ENCODE assay signal across 16 cellular contexts in the genomic region with DNA sequence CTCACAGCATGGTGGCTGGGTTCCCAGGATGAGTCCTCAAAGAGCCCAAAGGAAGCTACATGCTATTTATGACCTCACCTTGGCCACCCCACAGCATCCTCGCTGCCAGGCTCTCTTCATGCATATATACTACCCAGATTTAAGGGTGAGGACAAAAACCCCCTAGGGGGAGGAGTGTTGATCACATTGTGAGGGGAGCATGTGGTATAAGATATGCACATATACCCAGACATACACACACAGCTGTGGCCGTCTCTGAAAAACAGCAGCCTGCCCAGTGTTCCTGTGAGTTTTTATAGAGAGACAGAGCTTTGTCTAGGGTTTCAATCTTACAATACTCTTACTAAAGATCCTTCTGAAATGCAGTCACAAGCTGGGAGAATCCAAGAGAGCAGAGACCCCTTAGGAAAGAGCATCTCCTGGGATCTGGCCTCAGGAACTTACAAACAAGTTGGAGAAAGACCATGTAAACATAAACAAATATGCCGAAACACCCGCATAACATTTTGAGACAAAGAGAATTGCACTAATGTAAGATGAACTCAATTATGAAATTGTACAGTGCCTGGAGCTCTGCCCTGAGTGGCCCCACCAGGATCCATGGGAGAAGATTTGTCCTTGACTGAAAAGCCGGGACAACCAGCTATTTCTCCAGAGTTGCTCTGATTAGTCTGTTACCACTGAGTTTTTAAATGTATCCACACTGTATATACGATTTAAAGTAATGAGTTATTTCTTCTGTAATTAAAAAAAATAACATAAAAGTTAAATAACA.
DNase-seq lines count a peak whose midpoint lies in the region; FAIRE-seq and TF ChIP-seq lines count a peak whose summit lies in the region.
"Had no signal": no experiment of that assay in that cellular context is flagged by ENCODE, and none has a peak within 500 bp of the region (broad histone marks: within the 10 kb centered on the region; RNA-seq: fewer than 3 reads in every experiment).

No MANE protein-coding gene starts in this region.

- H3K27ac ChIP-seq in BLaER1 treated with 17β-estradiol and CSF1 and Interleukin-3, amounts not matched to agents 10 nM and 100 nM, result peak overlapping the region in 4 of 11 experiments; percentile 59 to 94 (median 66); a peak in 5 of 22 replicates
- H3K27ac ChIP-seq in SJCRH30 (peak overlapping the region; percentile 58), hepatocyte (peak overlapping the region; percentile 28), spleen (no peak overlapping the region)
- H3K27ac ChIP-seq: SJSA1 had no signal

- TF ChIP-seq CTCF in hepatocyte (IDR thresholded peaks at IDR 0.05; ENCODE audit: poor library complexity) (no peak), spleen (IDR thresholded peaks at IDR 0.05 in 8 of 11, conservative IDR thresholded peaks at IDR 0.05 in 3 of 11) (no peak)

- H3K9me2 ChIP-seq in hepatocyte (replicated peaks; ENCODE audit: insufficient read depth), result no peaks in the 10 kb centered on the region

- no peaks in the 10 kb centered on the region for H3K36me3 ChIP-seq in BLaER1 treated with 17β-estradiol and CSF1 and Interleukin-3, amounts not matched to agents 10 nM and 100 nM
- H3K36me3 ChIP-seq in SJCRH30 (no peaks in the 10 kb centered on the region), hepatocyte (replicated peaks; ENCODE audit: insufficient read depth, low read depth) (no peaks in the 10 kb centered on the region), spleen (no peaks in the 10 kb centered on the region)
- H3K36me3 ChIP-seq: HAP-1, Peyer's patch, SJSA1 had no signal

- intact Hi-C loops in spleen (cut with DNase I; ENCODE audit: low total_unique reads), result no loop called here

- no peak overlapping the region for H3K4me3 ChIP-seq in BLaER1 treated with 17β-estradiol and CSF1 and Interleukin-3, amounts not matched to agents 10 nM and 100 nM
- H3K4me3 ChIP-seq in SJCRH30, result no peak overlapping the region
- no peak overlapping the region for H3K4me3 ChIP-seq in hepatocyte
- H3K4me3 ChIP-seq in spleen, result no peak overlapping the region
- H3K4me3 ChIP-seq: GM23338, HAP-1, Peyer's patch, SJSA1 had no signal

- H3K27me3 ChIP-seq in BLaER1 treated with 17β-estradiol and CSF1 and Interleukin-3, amounts not matched to agents 10 nM and 100 nM, result no peaks in the 10 kb centered on the region
- H3K27me3 ChIP-seq in SJCRH30 (no peaks in the 10 kb centered on the region), hepatocyte (no peaks in the 10 kb centered on the region), spleen (replicated peaks in 1 of 7) (no peaks in the 10 kb centered on the region)
- H3K27me3 ChIP-seq: Peyer's patch, SJSA1 had no signal

- H3K9ac ChIP-seq in BLaER1 treated with 17β-estradiol and CSF1 and Interleukin-3, amounts not matched to agents 10 nM and 100 nM, result no peak overlapping the region

- DNase-seq in SJCRH30 (peak; percentile 67 to 83), hepatocyte (ENCODE audit: low spot score) (no peak), spleen (peak; percentile 34), SHP77 (lab: John Stamatoyannopoulos, UW) (no peak), GM12891 (ENCODE audit: insufficient read length, low spot score) (no peak), amniotic stem cell (lab: John Stamatoyannopoulos, UW) (no peak)
- DNase-seq: NCI-H1105, NCI-H2029, NCI-H226, NCI-H82 had no signal

- 69% methylated on average over 6 of the region's 6 CpGs for WGBS in hepatocyte (ENCODE audit: low lambda C conversion rate, missing lambda C conversion rate)
- 83 to 91% (median 90%) methylated on average over 6 of the region's 6 CpGs for WGBS in spleen, 5 donors

- H3K4me2 ChIP-seq in BLaER1 treated with 17β-estradiol and CSF1 and Interleukin-3, amounts not matched to agents 10 nM and 100 nM, result peak overlapping the region in 9 of 11 experiments; percentile 40 to 98 (median 84); a peak in 17 of 22 replicates
- H3K4me2 ChIP-seq in hepatocyte, result peak overlapping the region; percentile 17
- H3K4me2 ChIP-seq: GM23338 had no signal

- H2AFZ ChIP-seq in hepatocyte, result no peak overlapping the region
- H2AFZ ChIP-seq: GM23338 had no signal

- no peaks in the 10 kb centered on the region for H4K20me1 ChIP-seq in BLaER1 treated with 17β-estradiol and CSF1 and Interleukin-3, amounts not matched to agents 10 nM and 100 nM
- no peaks in the 10 kb centered on the region for H4K20me1 ChIP-seq in hepatocyte (ENCODE audit: insufficient read depth, poor library complexity, severe bottlenecking)

- H3K4me1 ChIP-seq in BLaER1 treated with 17β-estradiol and CSF1 and Interleukin-3, amounts not matched to agents 10 nM and 100 nM, result peaks cover 20 to 97% (median 72%) of the 10 kb centered on the region in 10 experiments
- H3K4me1 ChIP-seq in SJCRH30 (peaks cover 32% of the 10 kb centered on the region), hepatocyte (ENCODE audit: insufficient read depth) (peaks cover 42% of the 10 kb centered on the region), spleen (peaks cover 0 to 17% (median 3%) of the 10 kb centered on the region in 6 donors)
- H3K4me1 ChIP-seq: HAP-1, SJSA1 had no signal

- FAIRE-seq in GM12891 (lab: Jason Lieb, UNC), result no peak
- FAIRE-seq: A204.1 had no signal

- no peaks in the 10 kb centered on the region for H3K9me3 ChIP-seq in BLaER1 treated with 17β-estradiol and CSF1 and Interleukin-3, amounts not matched to agents 10 nM and 100 nM (replicated peaks in 1 of 11)
- H3K9me3 ChIP-seq in SJCRH30 (replicated peaks), result no peaks in the 10 kb centered on the region
- H3K9me3 ChIP-seq in hepatocyte (ENCODE audit: low read depth), result no peaks in the 10 kb centered on the region
- no peaks in the 10 kb centered on the region for H3K9me3 ChIP-seq in spleen
- H3K9me3 ChIP-seq: HAP-1, Peyer's patch, SJSA1 had no signal

- no peaks in the 10 kb centered on the region for H3K79me2 ChIP-seq in hepatocyte

- no peak for TF ChIP-seq POLR2A in spleen (IDR thresholded peaks at IDR 0.05)
- no peak for TF ChIP-seq POLR2A in GM12891 (IDR thresholded peaks at IDR 0.05; ENCODE audit: low read depth, low read length)

TF ChIP-seq in GM12891, 5 proteins besides CTCF, POLR2A, EP300 and RAD21:
- no peak for TF ChIP-seq POU2F2 (IDR thresholded peaks at IDR 0.05; ENCODE audit: low read depth, low read length)
- TF ChIP-seq PAX5 (IDR thresholded peaks at IDR 0.05; ENCODE audit: insufficient read depth, low read length, severe bottlenecking), result no peak
- no peak for TF ChIP-seq SPI1 (IDR thresholded peaks at IDR 0.05; ENCODE audit: low read depth, low read length)
- TF ChIP-seq TAF1 (IDR thresholded peaks at IDR 0.05; ENCODE audit: low read depth, low read length), result no peak
- TF ChIP-seq POLR2AphosphoS5 (IDR thresholded peaks at IDR 0.05; ENCODE audit: low read depth, low read length), result no peak
TF ChIP-seq in GM12891: peak in this region for 0.

Comparison
In these comparisons a context has a peak if more than half of its experiments do, and no peak if none do; other contexts are left out.
1. H3K27ac ChIP-seq: peak in SJCRH30 (single experiment) and hepatocyte (single experiment); none in spleen (0 of 8).
2. DNase-seq: peak in SJCRH30 (2 of 2) and spleen (single experiment); none in hepatocyte (single experiment), SHP77 (0 of 2), GM12891 (single experiment) and amniotic stem cell (single experiment).